ENCODE assay signal across 16 cellular contexts in genomic region chr17:81493198-81494038, GRCh38.
"Had no signal": no experiment of that assay in that cellular context is flagged by ENCODE, and none has a peak within 500 bp of the region (broad histone marks: within the 10 kb centered on the region; RNA-seq: fewer than 3 reads in every experiment).

No MANE protein-coding gene starts in this region.

- H3K9me3 Mint-ChIP-seq: activated CD8-positive, alpha-beta T cell treated with anti-CD3 and anti-CD28 coated beads for 36 hours; activated T-cell treated with anti-CD3 and anti-CD28 coated beads, Interleukin-2, amount 50 U/mL, for 4 hours; neural crest cell; stimulated activated effector memory CD8-positive, alpha-beta T cell treated with anti-CD3 and anti-CD28 coated beads, Interleukin-12 subunit alpha, Interleukin-12 subunit beta, amount 100 ng/mL, for 72 hours had no signal

- H3K27me3 Mint-ChIP-seq: activated naive CD8-positive, alpha-beta T cell had no signal

- H3K36me3 ChIP-seq: pancreas, thyroid gland, vagina had no signal

- H3K9me3 ChIP-seq: pancreas, thyroid gland, vagina had no signal

- H3K27ac ChIP-seq: pancreas, vagina had no signal

- H3K27ac Mint-ChIP-seq: activated CD8-positive, alpha-beta T cell treated with anti-CD3 and anti-CD28 coated beads for 36 hours; activated naive CD8-positive, alpha-beta T cell; stimulated activated effector memory CD8-positive, alpha-beta T cell treated with anti-CD3 and anti-CD28 coated beads, Interleukin-12 subunit alpha, Interleukin-12 subunit beta, amount 100 ng/mL, for 72 hours had no signal

- H3K36me3 Mint-ChIP-seq: activated naive CD8-positive, alpha-beta T cell; brain had no signal

- DNase-seq: activated CD4-positive, alpha-beta T cell treated with anti-CD3 and anti-CD28 coated beads for 4 hours; activated CD8-positive, alpha-beta T cell treated with anti-CD3 and anti-CD28 coated beads for 36 hours; activated gamma-delta T cell; activated T-cell treated with anti-CD3 and anti-CD28 coated beads, Interleukin-2, amount 50 U/mL, for 4 hours; central memory CD4-positive, alpha-beta T cell; effector memory CD4-positive, alpha-beta T cell; foreskin melanocyte; midbrain; pancreas; T-helper 2 cell had no signal

- H3K4me3 ChIP-seq: pancreas, thyroid gland, vagina had no signal

- H3K4me3 Mint-ChIP-seq: activated CD8-positive, alpha-beta T cell treated with anti-CD3 and anti-CD28 coated beads for 36 hours; activated naive CD8-positive, alpha-beta T cell; activated T-cell treated with anti-CD3 and anti-CD28 coated beads, Interleukin-2, amount 50 U/mL, for 4 hours; neural crest cell; stimulated activated effector memory CD8-positive, alpha-beta T cell treated with anti-CD3 and anti-CD28 coated beads, Interleukin-12 subunit alpha, Interleukin-12 subunit beta, amount 100 ng/mL, for 72 hours had no signal

- H3K27me3 ChIP-seq: pancreas, thyroid gland, vagina had no signal
